Comparison of ENCODE assay signal across 26 cellular contexts in genomic region chr5:169467382-169467781, GRCh38.
"Had no signal": no experiment of that assay in that cellular context is flagged by ENCODE, and none has a peak within 500 bp of the region (broad histone marks: within the 10 kb centered on the region; RNA-seq: fewer than 3 reads in every experiment).

No MANE protein-coding gene starts in this region.

- H3K27ac ChIP-seq: ascending aorta, KMS-11, SJCRH30, SK-N-MC had no signal

- H3K36me3 ChIP-seq: ascending aorta, cardiac muscle cell, SJCRH30 had no signal

- H3K4me3 ChIP-seq: ascending aorta, cardiac muscle cell, SJCRH30, SK-N-MC had no signal

- DNase-seq: activated CD4-positive, alpha-beta T cell treated with anti-CD3 and anti-CD28 coated beads, Interleukin-2, amount 10 ng/mL, durations not matched to agents 24 days and 14 days; activated CD4-positive, alpha-beta T cell treated with anti-CD3 and anti-CD28 coated beads, Interleukin-2, amount 50 U/mL, for 4 hours; activated CD8-positive, alpha-beta T cell treated with anti-CD3 and anti-CD28 coated beads for 36 hours; activated gamma-delta T cell; activated naive CD4-positive, alpha-beta T cell treated with Interleukin-2 at 50 U/mL for 16 hours; activated naive CD8-positive, alpha-beta T cell treated with anti-CD3 and anti-CD28 coated beads, Interleukin-2, amount 10 ng/mL, durations not matched to agents 7 days and 5 days; activated T-cell treated with anti-CD3 and anti-CD28 coated beads, Interleukin-2, amount 50 U/mL, for 1 hour; activated T-cell treated with anti-CD3 and anti-CD28 coated beads, Interleukin-2, amount 50 U/mL, for 72 hours; amygdala; NCI-H1092; NCI-H1436 treated with DMSO at 0.1 percent for 48 hours; NCI-H187; NCI-H2029 treated with DMSO at 0.1 percent for 48 hours; NCI-H2171 treated with DMSO at 0.1 percent for 48 hours; NCI-H2227 treated with DMSO at 0.1 percent for 48 hours; NCI-H446; NCI-H510A treated with DMSO at 0.1 percent for 48 hours; NCI-H69; SHP77; SJCRH30; T1000 had no signal

- H3K9ac ChIP-seq: KMS-11 had no signal

- ATAC-seq: activated CD8-positive, alpha-beta T cell treated with anti-CD3 and anti-CD28 coated beads for 36 hours; activated T-cell treated with anti-CD3 and anti-CD28 coated beads, Interleukin-2, amount 50 U/mL, for 72 hours; Panc1 had no signal

- H3K27me3 ChIP-seq: ascending aorta, SJCRH30 had no signal

- H3K4me1 ChIP-seq: ascending aorta, SJCRH30 had no signal

- H3K4me2 ChIP-seq: KMS-11 had no signal

- H3K9me3 ChIP-seq: ascending aorta, SJCRH30 had no signal
